1 cellular context compared by ENCODE assay signal in genomic region chr17:58335061-58335731, GRCh38.
TF ChIP-seq lines count a peak whose summit lies in the region.

No MANE protein-coding gene starts in this region.

TF ChIP-seq in WTC11, 78 proteins besides CTCF, POLR2A, EP300 and RAD21 (continued from another document):
- no peak for TF ChIP-seq ZNF281 (CRISPR knock-in tag; IDR thresholded peaks at IDR 0.05)
- TF ChIP-seq ZBTB21 (CRISPR knock-in tag; IDR thresholded peaks at IDR 0.05; ENCODE audit: borderline replicate concordance), result no peak
- TF ChIP-seq, protein P1, sequence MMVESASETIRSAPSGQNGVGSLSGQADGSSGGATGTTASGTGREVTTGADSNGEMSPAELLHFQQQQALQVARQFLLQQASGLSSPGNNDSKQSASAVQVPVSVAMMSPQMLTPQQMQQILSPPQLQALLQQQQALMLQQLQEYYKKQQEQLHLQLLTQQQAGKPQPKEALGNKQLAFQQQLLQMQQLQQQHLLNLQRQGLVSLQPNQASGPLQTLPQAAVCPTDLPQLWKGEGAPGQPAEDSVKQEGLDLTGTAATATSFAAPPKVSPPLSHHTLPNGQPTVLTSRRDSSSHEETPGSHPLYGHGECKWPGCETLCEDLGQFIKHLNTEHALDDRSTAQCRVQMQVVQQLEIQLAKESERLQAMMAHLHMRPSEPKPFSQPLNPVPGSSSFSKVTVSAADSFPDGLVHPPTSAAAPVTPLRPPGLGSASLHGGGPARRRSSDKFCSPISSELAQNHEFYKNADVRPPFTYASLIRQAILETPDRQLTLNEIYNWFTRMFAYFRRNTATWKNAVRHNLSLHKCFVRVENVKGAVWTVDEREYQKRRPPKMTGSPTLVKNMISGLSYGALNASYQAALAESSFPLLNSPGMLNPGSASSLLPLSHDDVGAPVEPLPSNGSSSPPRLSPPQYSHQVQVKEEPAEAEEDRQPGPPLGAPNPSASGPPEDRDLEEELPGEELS (CRISPR knock-in tag; IDR thresholded peaks at IDR 0.05), result no peak
- no peak for TF ChIP-seq ZNF416 (CRISPR knock-in tag; IDR thresholded peaks at IDR 0.05)
- TF ChIP-seq SOX15 (CRISPR knock-in tag; IDR thresholded peaks at IDR 0.05), result no peak
- TF ChIP-seq JUN (CRISPR knock-in tag; IDR thresholded peaks at IDR 0.05), result no peak
- TF ChIP-seq NR1H2 (CRISPR knock-in tag; IDR thresholded peaks at IDR 0.05), result no peak
